7 cellular contexts compared by ENCODE assay signal in genomic region chr2:218671077-218671653, GRCh38. TPM values are rescaled to one million over a fixed set of nuclear protein-coding genes. Genes with fewer than 3 reads are reported as not detected.
DNase-seq lines count a peak whose midpoint lies in the region; ATAC-seq and TF ChIP-seq lines count a peak whose summit lies in the region.

No MANE protein-coding gene starts in this region.

- no peaks in the 10 kb centered on the region for H4K20me1 ChIP-seq in Loucy (ENCODE audit: insufficient read depth, low read length, poor library complexity, severe bottlenecking)

- peaks cover 20 to 36% (median 24%) of the 10 kb centered on the region in 4 donors for H3K4me1 Mint-ChIP-seq in naive thymus-derived CD8-positive, alpha-beta T cell

- H3K9me2 ChIP-seq in Loucy (replicated peaks; ENCODE audit: low read depth, low read length), result no peaks in the 10 kb centered on the region

- POLR2A ChIA-PET in naive thymus-derived CD8-positive, alpha-beta T cell (lab: Charles Lee), result interaction anchor here (0.5 to 5.6 kb wide), 6 partner anchors 8 to 618 kb away, joined by 3 to 61 read pairs (median 5); partner anchors contain the start of genes BCS1L, TTLL4 and ZNF142

- no peaks in the 10 kb centered on the region for H3F3A ChIP-seq in Loucy (ENCODE audit: low read depth)

- H3K9me3 Mint-ChIP-seq in naive thymus-derived CD8-positive, alpha-beta T cell, result no peaks in the 10 kb centered on the region

- H3K4me3 Mint-ChIP-seq in naive thymus-derived CD8-positive, alpha-beta T cell, result peak overlapping the region; percentile 97 to 99 (median 98)

- no peaks in the 10 kb centered on the region for H3K27me3 Mint-ChIP-seq in naive thymus-derived CD8-positive, alpha-beta T cell

- H3K9ac ChIP-seq in Loucy (ENCODE audit: low read depth, low read length, poor library complexity, severe bottlenecking), result peak overlapping the region; percentile 88

- no peaks in the 10 kb centered on the region for H3K27me3 ChIP-seq in Loucy (ENCODE audit: insufficient read depth, low read length, poor library complexity, severe bottlenecking)

- H3K79me2 ChIP-seq in Loucy (ENCODE audit: insufficient read depth, low read length), result peaks cover 13% of the 10 kb centered on the region

- peak overlapping the region; percentile 93 to 99 (median 98) for H3K27ac Mint-ChIP-seq in naive thymus-derived CD8-positive, alpha-beta T cell

- peak overlapping the region; percentile 86 for H3K4me3 ChIP-seq in Loucy (ENCODE audit: low read length, poor library complexity, severe bottlenecking)

- H3K9me3 ChIP-seq in Loucy (ENCODE audit: insufficient read depth, low read depth, low read length), result no peaks in the 10 kb centered on the region

- peaks cover 20% of the 10 kb centered on the region for H3K4me1 ChIP-seq in Loucy (ENCODE audit: insufficient read depth, low read length, poor library complexity, severe bottlenecking)

- H3K36me3 ChIP-seq in Loucy (ENCODE audit: insufficient read depth, low read length), result peaks cover 9% of the 10 kb centered on the region; the same call in 1 of the 2 replicates

- TF ChIP-seq CTCF in Loucy (conservative IDR thresholded peaks at IDR 0.05; ENCODE audit: low read length), result no peak

- H2AFZ ChIP-seq in Loucy (ENCODE audit: low read length), result peak overlapping the region; percentile 87

- no peak for DNase-seq in naive thymus-derived CD8-positive, alpha-beta T cell
- DNase-seq in dedifferentiated amniotic fluid mesenchymal stem cell (ENCODE audit: extremely low spot score) (no peak), Ammon's horn (ENCODE audit: low spot score) (no peak), NCI-H510A (lab: John Stamatoyannopoulos, UW) (no peak)

- peak overlapping the region; percentile 86 for H3K27ac ChIP-seq in cingulate gyrus (ENCODE audit: low read depth, low read length)

- ATAC-seq in GM18517 (IDR thresholded peaks at IDR 0.05; ENCODE audit: unreplicated experiment), result peak; percentile 17
- ATAC-seq in naive thymus-derived CD8-positive, alpha-beta T cell, result peak in 1 of 2 donors; percentile 2

- H3K36me3 Mint-ChIP-seq in naive thymus-derived CD8-positive, alpha-beta T cell, result peaks cover 0 to 21% (median 2%) of the 10 kb centered on the region in 3 donors

- peak overlapping the region; percentile 91 for H3K4me2 ChIP-seq in Loucy (ENCODE audit: low read depth, low read length, poor library complexity, severe bottlenecking)

RNA-seq across cellular contexts. Expression of gene RNF25, which starts 0.6 kb away (rescaled TPM):
- total RNA-seq in naive thymus-derived CD8-positive, alpha-beta T cell, result 10 to 100 TPM; 35.8 to 39.6 TPM
- polyA plus RNA-seq in naive thymus-derived CD8-positive, alpha-beta T cell, result 10 to 100 TPM; 17.3 to 25.2 (median 20.5) TPM

RNA-seq across cellular contexts. Expression of gene STK36, which starts 0.7 kb away (rescaled TPM):
- 10 to 100 TPM; 22.4 to 22.5 TPM for total RNA-seq in naive thymus-derived CD8-positive, alpha-beta T cell
- polyA plus RNA-seq in naive thymus-derived CD8-positive, alpha-beta T cell, result 1 to 10 TPM; 3.1 to 4.3 (median 3.6) TPM

RNA-seq across cellular contexts. Expression of gene BCS1L, which starts 11.7 kb away (rescaled TPM):
- 10 to 100 TPM; 50.7 to 57.2 TPM for total RNA-seq in naive thymus-derived CD8-positive, alpha-beta T cell
- 10 to 100 TPM; 15.4 to 21.0 (median 15.8) TPM for polyA plus RNA-seq in naive thymus-derived CD8-positive, alpha-beta T cell

RNA-seq across cellular contexts. Expression of gene ZNF142, which starts 11.7 kb away (rescaled TPM):
- total RNA-seq in naive thymus-derived CD8-positive, alpha-beta T cell, result 10 to 100 TPM; 45.0 to 48.6 TPM
- 10 to 100 TPM in 1 of 3 donors, 1 to 10 TPM in 2; 2.3 to 14.7 (median 5.1) TPM for polyA plus RNA-seq in naive thymus-derived CD8-positive, alpha-beta T cell

RNA-seq across cellular contexts. Expression of gene TTLL4, which starts 39.5 kb away (rescaled TPM):
- 10 to 100 TPM; 20.4 to 23.1 TPM for total RNA-seq in naive thymus-derived CD8-positive, alpha-beta T cell
- 1 to 10 TPM; 2.2 to 5.4 (median 3.4) TPM for polyA plus RNA-seq in naive thymus-derived CD8-positive, alpha-beta T cell
